9 cellular contexts compared by ENCODE assay signal in genomic region chr1:248857201-248857600, GRCh38. TPM values are rescaled to one million over a fixed set of nuclear protein-coding genes. Genes with fewer than 3 reads are reported as not detected.
DNase-seq lines count a peak whose midpoint lies in the region; ATAC-seq and TF ChIP-seq lines count a peak whose summit lies in the region.
"Had no signal": no experiment of that assay in that cellular context is flagged by ENCODE, and none has a peak within 500 bp of the region (broad histone marks: within the 10 kb centered on the region; RNA-seq: fewer than 3 reads in every experiment).

No MANE protein-coding gene starts in this region.

- CTCF ChIA-PET in CD8-positive, alpha-beta T cell (lab: Charles Lee) = interaction anchor here (1.9 to 4.5 kb wide), 2 partner anchors 15 to 19 kb away, joined by 8 to 19 read pairs; partner anchors contain the start of gene ZNF672
- CTCF ChIA-PET in MCF 10A (lab: Yijun Ruan, JAX) = interaction anchor here (1.0 to 6.4 kb wide), 3 partner anchors 15 to 64 kb away, joined by 3 to 44 read pairs (median 19); no protein-coding TSS in a partner anchor

- peak overlapping the region; percentile 82 for H3K4me3 Mint-ChIP-seq in CD8-positive, alpha-beta T cell
- H3K4me3 Mint-ChIP-seq in MCF 10A (ENCODE audit: unreplicated experiment) = peak overlapping the region; percentile 77
- H3K4me3 Mint-ChIP-seq in natural killer cell treated with Interleukin-12 subunit alpha and Interleukin-12 subunit beta and Interleukin-15 and Interleukin-18, amount 100 ng/mL, for 72 hours = peak overlapping the region; percentile 93

- POLR2A ChIA-PET in CD8-positive, alpha-beta T cell (lab: Charles Lee) = no interaction called here
- POLR2A ChIA-PET in MCF 10A (lab: Yijun Ruan, JAX) = interaction anchor here (6.3 to 9.8 kb wide), 3 partner anchors 16 to 30 kb away, joined by 84 to 234 read pairs (median 140); partner anchors contain the start of genes SH3BP5L and ZNF672

- no peaks in the 10 kb centered on the region for H3K9me3 Mint-ChIP-seq in CD8-positive, alpha-beta T cell
- H3K9me3 Mint-ChIP-seq in MCF 10A (ENCODE audit: unreplicated experiment) = no peaks in the 10 kb centered on the region
- no peaks in the 10 kb centered on the region for H3K9me3 Mint-ChIP-seq in natural killer cell treated with Interleukin-12 subunit alpha and Interleukin-12 subunit beta and Interleukin-15 and Interleukin-18, amount 100 ng/mL, for 72 hours

- no peaks in the 10 kb centered on the region for H3K27me3 Mint-ChIP-seq in CD8-positive, alpha-beta T cell (ENCODE audit: low read depth)
- no peaks in the 10 kb centered on the region for H3K27me3 Mint-ChIP-seq in MCF 10A (ENCODE audit: insufficient read depth, unreplicated experiment)
- H3K27me3 Mint-ChIP-seq in natural killer cell treated with Interleukin-12 subunit alpha and Interleukin-12 subunit beta and Interleukin-15 and Interleukin-18, amount 100 ng/mL, for 72 hours = no peaks in the 10 kb centered on the region

- no peak overlapping the region for H3K4me3 ChIP-seq in CD8-positive, alpha-beta T cell (ENCODE audit: low read depth, low read length)

- H3K4me1 Mint-ChIP-seq in CD8-positive, alpha-beta T cell (ENCODE audit: low read depth) = peaks cover 38% of the 10 kb centered on the region
- peaks cover 18% of the 10 kb centered on the region for H3K4me1 Mint-ChIP-seq in MCF 10A (ENCODE audit: insufficient read depth, unreplicated experiment)
- H3K4me1 Mint-ChIP-seq in natural killer cell treated with Interleukin-12 subunit alpha and Interleukin-12 subunit beta and Interleukin-15 and Interleukin-18, amount 100 ng/mL, for 72 hours (ENCODE audit: low read depth in 2 of 2) = peaks cover 29 to 34% of the 10 kb centered on the region in 2 donors

- H3K27ac ChIP-seq in CD8-positive, alpha-beta T cell (ENCODE audit: low read depth, low read length) = no peak overlapping the region
- peak overlapping the region; percentile 81 for H3K27ac ChIP-seq in KOPT-K1 (ENCODE audit: low read depth, low read length, poor library complexity, severe bottlenecking)

- intact Hi-C loops in CD8-positive, alpha-beta T cell (cut with DNase I, micrococcal nuclease) = no loop called here
- intact Hi-C loops in MCF 10A (cut with micrococcal nuclease) = no loop called here

- H3K36me3 ChIP-seq in CD8-positive, alpha-beta T cell (ENCODE audit: insufficient read depth, low read length) = no peaks in the 10 kb centered on the region
- peaks cover 38% of the 10 kb centered on the region for H3K36me3 ChIP-seq in KOPT-K1 (ENCODE audit: insufficient read depth, low read length)

- DNase-seq in CD8-positive, alpha-beta T cell = no peak
- no peak for DNase-seq in MCF 10A (ENCODE audit: unreplicated experiment)
- DNase-seq in natural killer cell treated with Interleukin-12 subunit alpha and Interleukin-12 subunit beta and Interleukin-15 and Interleukin-18, amount 100 ng/mL, for 72 hours (ENCODE audit: low spot score) = no peak
- DNase-seq in stimulated activated CD8-positive, alpha-beta memory T cell treated with anti-CD3 and anti-CD28 coated beads, Interleukin-4, amount 100 ng/mL, for 48 hours = no peak
- DNase-seq in globus pallidus (ENCODE audit: low spot score) = no peak
- DNase-seq: NK-92 treated with Interleukin-12 subunit alpha and Interleukin-12 subunit beta, amount 100 ng/mL, for 24 hours had no signal

- peaks cover 54% of the 10 kb centered on the region for H3K4me1 ChIP-seq in CD8-positive, alpha-beta T cell (ENCODE audit: insufficient read depth, low read length)

- BruUV-seq in MCF 10A (replicated peaks; lab: Mats Ljungman, UMichigan) = no TSS peak

- peaks cover 11% of the 10 kb centered on the region for H3K36me3 Mint-ChIP-seq in CD8-positive, alpha-beta T cell
- peaks cover 17% of the 10 kb centered on the region for H3K36me3 Mint-ChIP-seq in MCF 10A (ENCODE audit: insufficient read depth, unreplicated experiment)
- peaks cover 8% of the 10 kb centered on the region for H3K36me3 Mint-ChIP-seq in natural killer cell treated with Interleukin-12 subunit alpha and Interleukin-12 subunit beta and Interleukin-15 and Interleukin-18, amount 100 ng/mL, for 72 hours

- H3K27me3 ChIP-seq in CD8-positive, alpha-beta T cell (ENCODE audit: insufficient read depth, low read length) = no peaks in the 10 kb centered on the region

- H3K9me3 ChIP-seq in CD8-positive, alpha-beta T cell (ENCODE audit: low read length) = no peaks in the 10 kb centered on the region
- H3K9me3 ChIP-seq in KOPT-K1 (ENCODE audit: insufficient read depth, low read length, poor library complexity, severe bottlenecking) = no peaks in the 10 kb centered on the region

- ATAC-seq in CD8-positive, alpha-beta T cell = no peak
- ATAC-seq in natural killer cell treated with Interleukin-12 subunit alpha and Interleukin-12 subunit beta and Interleukin-15 and Interleukin-18, amount 100 ng/mL, for 72 hours = no peak
- ATAC-seq in GM21447 (IDR thresholded peaks at IDR 0.05; ENCODE audit: unreplicated experiment) (no peak), GM19455 (IDR thresholded peaks at IDR 0.05; ENCODE audit: unreplicated experiment) (no peak)

- no peak overlapping the region for H3K27ac Mint-ChIP-seq in CD8-positive, alpha-beta T cell
- H3K27ac Mint-ChIP-seq in MCF 10A (ENCODE audit: low read depth, unreplicated experiment) = peak overlapping the region; percentile 70
- H3K27ac Mint-ChIP-seq in natural killer cell treated with Interleukin-12 subunit alpha and Interleukin-12 subunit beta and Interleukin-15 and Interleukin-18, amount 100 ng/mL, for 72 hours = peak overlapping the region; percentile 84 to 96

- TF ChIP-seq CTCF in CD8-positive, alpha-beta T cell (IDR thresholded peaks at IDR 0.05) = no peak
- TF ChIP-seq CTCF in MCF 10A (IDR thresholded peaks at IDR 0.05; ENCODE audit: unreplicated experiment) = no peak

RNA-seq across cellular contexts. Expression of gene ZNF692, which starts 1.7 kb away (rescaled TPM):
- total RNA-seq in CD8-positive, alpha-beta T cell = 10 to 100 TPM; 18.7 to 19.2 TPM
- 88.8 and 103 TPM in 2 replicates for total RNA-seq in MCF 10A (2022)
- 100 to 1,000 TPM in 1 of 2 donors, 10 to 100 TPM in 1; 40.4 to 142 TPM for total RNA-seq in natural killer cell treated with Interleukin-12 subunit alpha and Interleukin-12 subunit beta and Interleukin-15 and Interleukin-18, amount 100 ng/mL, for 72 hours

RNA-seq across cellular contexts. Expression of gene ZNF672, which starts 19.2 kb away (rescaled TPM):
- 10 to 100 TPM; 33.8 to 33.9 TPM for total RNA-seq in CD8-positive, alpha-beta T cell
- 35.8 and 36.2 TPM in 2 replicates for total RNA-seq in MCF 10A (2022)
- 10 to 100 TPM; 41.2 to 59.7 TPM for total RNA-seq in natural killer cell treated with Interleukin-12 subunit alpha and Interleukin-12 subunit beta and Interleukin-15 and Interleukin-18, amount 100 ng/mL, for 72 hours

RNA-seq across cellular contexts. Expression of gene SH3BP5L, which starts 31.5 kb away (rescaled TPM):
- total RNA-seq in CD8-positive, alpha-beta T cell = 10 to 100 TPM; 19.0 to 20.4 TPM
- total RNA-seq in MCF 10A (2022) = 31.5 and 34.0 TPM in 2 replicates
- total RNA-seq in natural killer cell treated with Interleukin-12 subunit alpha and Interleukin-12 subunit beta and Interleukin-15 and Interleukin-18, amount 100 ng/mL, for 72 hours = 10 to 100 TPM; 18.3 to 23.8 TPM

RNA-seq across cellular contexts. Expression of gene PGBD2, which starts 48.8 kb away (rescaled TPM):
- total RNA-seq in CD8-positive, alpha-beta T cell = 1 to 10 TPM in 1 of 2 experiments, under 1 TPM in 1; 0.90 to 1.9 TPM
- 5.2 and 5.9 TPM in 2 replicates for total RNA-seq in MCF 10A (2022)
- total RNA-seq in natural killer cell treated with Interleukin-12 subunit alpha and Interleukin-12 subunit beta and Interleukin-15 and Interleukin-18, amount 100 ng/mL, for 72 hours = 1 to 10 TPM; 6.9 to 7.2 TPM
